ENCODE assay signal across 7 cellular contexts in genomic region chr10:17214991-17215781, GRCh38. TPM values are rescaled to one million over a fixed set of nuclear protein-coding genes. Genes with fewer than 3 reads are reported as not detected.
DNase-seq lines count a peak whose midpoint lies in the region; ATAC-seq, FAIRE-seq and TF ChIP-seq lines count a peak whose summit lies in the region.

No MANE protein-coding gene starts in this region.

- H3K4me2 ChIP-seq in OCI-LY7 (ENCODE audit: low read length): no peak overlapping the region

- DNase-seq in H54 (ENCODE audit: insufficient read length, low spot score) (no peak), RWPE2 (ENCODE audit: low spot score) (no peak), esophagus muscularis mucosa (ENCODE audit: extremely low spot score) (no peak), NCI-H524 (lab: John Stamatoyannopoulos, UW) (no peak), OCI-LY7 (ENCODE audit: low spot score) (no peak)

- H3K27me3 ChIP-seq in RWPE2 (ENCODE audit: insufficient read depth, poor library complexity, severe bottlenecking) (no peaks in the 10 kb centered on the region), esophagus muscularis mucosa (no peaks in the 10 kb centered on the region)

- H2AFZ ChIP-seq in OCI-LY7 (ENCODE audit: low read length): no peak overlapping the region

- peak; percentile 59 for ATAC-seq in RWPE2 (ENCODE audit: low read depth)
- ATAC-seq in GM21423 (IDR thresholded peaks at IDR 0.05; ENCODE audit: unreplicated experiment): no peak

- H3K36me3 ChIP-seq in RWPE2 (ENCODE audit: low read depth) (no peaks in the 10 kb centered on the region), esophagus muscularis mucosa (no peaks in the 10 kb centered on the region), OCI-LY7 (ENCODE audit: insufficient read depth, low read length) (no peaks in the 10 kb centered on the region)

- TF ChIP-seq EP300 in esophagus muscularis mucosa (IDR thresholded peaks at IDR 0.05): no peak

- WGBS in esophagus muscularis mucosa: 57% methylated on average over 8 of the region's 8 CpGs

- TF ChIP-seq CTCF in RWPE2 (IDR thresholded peaks at IDR 0.05; ENCODE audit: poor library complexity, severe bottlenecking) (no peak), esophagus muscularis mucosa (IDR thresholded peaks at IDR 0.05) (no peak), OCI-LY7 (conservative IDR thresholded peaks at IDR 0.05; ENCODE audit: low read length) (no peak)

- H4K20me1 ChIP-seq in OCI-LY7 (ENCODE audit: insufficient read depth, low read length): no peaks in the 10 kb centered on the region

- H3K27ac ChIP-seq in RWPE2 (ENCODE audit: poor library complexity, severe bottlenecking) (peak overlapping the region; percentile 98), esophagus muscularis mucosa (replicated peaks in 1 of 4) (peak overlapping the region; percentile 20 to 80 (median 74)), skin epidermis (peak overlapping the region in 20 of 21 experiments; percentile 10 to 92 (median 82)), OCI-LY7 (ENCODE audit: low read depth, low read length, poor library complexity, severe bottlenecking) (no peak overlapping the region)

- no peaks in the 10 kb centered on the region for H3K79me2 ChIP-seq in OCI-LY7 (ENCODE audit: insufficient read depth, low read depth, low read length)

- no peaks in the 10 kb centered on the region for H3K9me2 ChIP-seq in OCI-LY7 (ENCODE audit: insufficient read depth, low read length)

- FAIRE-seq in H54 (lab: Jason Lieb, UNC): peak; percentile 99

- CTCF ChIA-PET in OCI-LY7 (lab: Charles Lee; ENCODE audit: unreplicated experiment): no interaction called here

- no TSS peak for BruUV-seq in OCI-LY7 (replicated peaks; lab: Mats Ljungman, UMichigan)

- H3K9me3 ChIP-seq in RWPE2 (ENCODE audit: severe bottlenecking): no peaks in the 10 kb centered on the region
- no peaks in the 10 kb centered on the region for H3K9me3 ChIP-seq in esophagus muscularis mucosa
- no peaks in the 10 kb centered on the region for H3K9me3 ChIP-seq in OCI-LY7 (ENCODE audit: low read length)

- intact Hi-C loops in esophagus muscularis mucosa (cut with DNase I): no loop called here
- intact Hi-C loops in OCI-LY7 (cut with micrococcal nuclease; ENCODE audit: unreplicated experiment): no loop called here

- H3K4me3 ChIP-seq in RWPE2 (ENCODE audit: severe bottlenecking): no peak overlapping the region
- H3K4me3 ChIP-seq in esophagus muscularis mucosa: no peak overlapping the region
- no peak overlapping the region for H3K4me3 ChIP-seq in skin epidermis
- H3K4me3 ChIP-seq in OCI-LY7 (ENCODE audit: low read depth, low read length, poor library complexity, severe bottlenecking): no peak overlapping the region

- POLR2A ChIA-PET in OCI-LY7 (lab: Charles Lee): interaction anchor here (0.5 to 0.6 kb wide), 2 partner anchors 421 to 739 kb away, joined by 3 read pairs; no protein-coding TSS in a partner anchor

- TF ChIP-seq POLR2A in H54 (IDR thresholded peaks at IDR 0.05; ENCODE audit: low read depth, low read length): no peak
- no peak for TF ChIP-seq POLR2A in esophagus muscularis mucosa (IDR thresholded peaks at IDR 0.05; ENCODE audit: low read depth)

- H3K4me1 ChIP-seq in RWPE2 (ENCODE audit: insufficient read depth, poor library complexity, severe bottlenecking) (peaks cover 64% of the 10 kb centered on the region), esophagus muscularis mucosa (peaks cover 7 to 21% (median 15%) of the 10 kb centered on the region in 4 donors), OCI-LY7 (ENCODE audit: insufficient read depth, low read length, poor library complexity, severe bottlenecking) (no peaks in the 10 kb centered on the region)

RNA-seq across cellular contexts. Expression of gene VIM, which starts 12.9 kb away (rescaled TPM):
- total RNA-seq in esophagus muscularis mucosa (1,000 to 10,000 TPM; 1,242 to 2,218 (median 1,951) TPM), OCI-LY7 (2022) (0.88 and 1.3 TPM in 2 replicates)
- 0.46 and 3.4 TPM in 2 replicates for total RNA-seq in OCI-LY7 (2014; rRNA removed; shearing (Covaris generic))

RNA-seq across cellular contexts. Expression of gene TRDMT1, which starts 13.7 kb away (rescaled TPM):
- total RNA-seq in esophagus muscularis mucosa (1 to 10 TPM; 4.8 to 5.8 (median 5.5) TPM), OCI-LY7 (2022) (11.9 and 12.2 TPM in 2 replicates)
- total RNA-seq in OCI-LY7 (2014; rRNA removed; shearing (Covaris generic)): 10.4 and 12.7 TPM in 2 replicates

Comparison
In these comparisons a context has a peak if more than half of its experiments do, and no peak if none do; other contexts are left out.
1. RNA of gene VIM, which starts 12.9 kb away (total RNA-seq): 1,242 to 2,218 TPM in esophagus muscularis mucosa; 0.46 to 3.4 TPM in OCI-LY7; every median in the first group is over 100 times any median in the second.